ENCODE assay signal across 8 cellular contexts in genomic region chr17:31007695-31008373, GRCh38. TPM values are rescaled to one million over a fixed set of nuclear protein-coding genes. Genes with fewer than 3 reads are reported as not detected.
DNase-seq lines count a peak whose midpoint lies in the region; ATAC-seq and TF ChIP-seq lines count a peak whose summit lies in the region.

No MANE protein-coding gene starts in this region.

- no peaks in the 10 kb centered on the region for H3K79me2 ChIP-seq in GM23338 (replicated peaks; ENCODE audit: insufficient read depth)

- peak overlapping the region; percentile 93 for H3K4me3 Mint-ChIP-seq in GM23338
- H3K4me3 Mint-ChIP-seq in activated CD8-positive, alpha-beta T cell treated with anti-CD3 and anti-CD28 coated beads, Interleukin-2, amount 10 ng/mL, durations not matched to agents 7 days and 5 days = peak overlapping the region; percentile 74

- H3K4me1 ChIP-seq in GM23338 (ENCODE audit: insufficient read depth) (peaks cover 6% of the 10 kb centered on the region), iPS DF 6.9 (ENCODE audit: control insufficient read depth, insufficient read depth, low read length) (0 out of 2 replicates have a peak, but pooled peaks cover 1% of the 10 kb centered on the region)

- H3K27ac Mint-ChIP-seq in GM23338 = no peak overlapping the region
- no peak overlapping the region for H3K27ac Mint-ChIP-seq in activated CD8-positive, alpha-beta T cell treated with anti-CD3 and anti-CD28 coated beads, Interleukin-2, amount 10 ng/mL, durations not matched to agents 7 days and 5 days

- no peaks in the 10 kb centered on the region for H3K9me2 ChIP-seq in GM23338 (ENCODE audit: insufficient read depth)

- POLR2A ChIA-PET in activated CD8-positive, alpha-beta T cell treated with anti-CD3 and anti-CD28 coated beads, Interleukin-2, amount 10 ng/mL, durations not matched to agents 7 days and 5 days (lab: Charles Lee) = interaction anchor here (0.7 kb wide), 1 partner anchor 521 kb away, joined by 4 read pairs; no protein-coding TSS in a partner anchor

- ATAC-seq in GM23338 = no peak
- ATAC-seq in activated CD8-positive, alpha-beta T cell treated with anti-CD3 and anti-CD28 coated beads, Interleukin-2, amount 10 ng/mL, durations not matched to agents 7 days and 5 days = no peak
- ATAC-seq in left lobe of liver = no peak
- ATAC-seq in GM21528 (IDR thresholded peaks at IDR 0.05; ENCODE audit: low FRiP score, unreplicated experiment) = no peak

- H3K4me2 ChIP-seq in GM23338 = peak overlapping the region; percentile 89

- H3K4me3 ChIP-seq in GM23338 (peak overlapping the region; percentile 83), iPS DF 6.9 (ENCODE audit: low read length) (peak overlapping the region; percentile 76; the same call in 1 of the 2 replicates), skin epidermis (peak overlapping the region; percentile 49 to 82 (median 66))

- CTCF ChIA-PET in activated CD8-positive, alpha-beta T cell treated with anti-CD3 and anti-CD28 coated beads, Interleukin-2, amount 10 ng/mL, durations not matched to agents 7 days and 5 days (lab: Charles Lee) = interaction anchor here (1.0 kb wide), 2 partner anchors 57 to 209 kb away, joined by 3 to 5 read pairs; no protein-coding TSS in a partner anchor

- no peaks in the 10 kb centered on the region for H4K20me1 ChIP-seq in GM23338 (replicated peaks; ENCODE audit: insufficient read depth)

- H3F3A ChIP-seq in GM23338 (replicated peaks; ENCODE audit: low read depth) = 0 out of 2 replicates have a peak, but pooled peaks cover 2% of the 10 kb centered on the region

- DNase-seq in GM23338 (ENCODE audit: low spot score) (no peak), iPS DF 6.9 (ENCODE audit: low read depth, low spot score) (no peak), NCI-H748 (lab: John Stamatoyannopoulos, UW; ENCODE audit: unreplicated experiment) (no peak), left lobe of liver (ENCODE audit: low spot score) (no peak), NOMO-1 treated with dmso at 0.1 percent for 144 hours (lab: John Stamatoyannopoulos, UW; ENCODE audit: unreplicated experiment) (no peak)
- DNase-seq in activated CD8-positive, alpha-beta T cell treated with anti-CD3 and anti-CD28 coated beads, Interleukin-2, amount 10 ng/mL, durations not matched to agents 7 days and 5 days = no peak

- no CpG with 5 or more reads among the region's 9 CpGs for WGBS in iPS DF 6.9 (ENCODE audit: insufficient coverage, insufficient read length)

- H3K4me1 Mint-ChIP-seq in GM23338 = peaks cover 15% of the 10 kb centered on the region
- H3K4me1 Mint-ChIP-seq in activated CD8-positive, alpha-beta T cell treated with anti-CD3 and anti-CD28 coated beads, Interleukin-2, amount 10 ng/mL, durations not matched to agents 7 days and 5 days (ENCODE audit: low read depth) = peaks cover 13% of the 10 kb centered on the region

- no peak overlapping the region for H3K27ac ChIP-seq in GM23338 (ENCODE audit: low read depth)
- H3K27ac ChIP-seq in iPS DF 6.9 (ENCODE audit: low read length) = no peak overlapping the region
- H3K27ac ChIP-seq in skin epidermis = peak overlapping the region in 20 of 21 experiments; percentile 40 to 92 (median 80)

- peaks cover 27% of the 10 kb centered on the region for H3K27me3 Mint-ChIP-seq in GM23338 (ENCODE audit: insufficient read depth, low read depth, poor library complexity)
- H3K27me3 Mint-ChIP-seq in activated CD8-positive, alpha-beta T cell treated with anti-CD3 and anti-CD28 coated beads, Interleukin-2, amount 10 ng/mL, durations not matched to agents 7 days and 5 days (ENCODE audit: low read depth) = peaks cover 16% of the 10 kb centered on the region

- TF ChIP-seq CTCF in GM23338 (conservative IDR thresholded peaks at IDR 0.05; ENCODE audit: low read depth in 2 of 2) = no peak

- H3K36me3 ChIP-seq in GM23338 (ENCODE audit: insufficient read depth) (no peaks in the 10 kb centered on the region), iPS DF 6.9 (ENCODE audit: control insufficient read depth, insufficient read depth, low read length) (no peaks in the 10 kb centered on the region)

- peaks cover 42% of the 10 kb centered on the region for H3K27me3 ChIP-seq in GM23338 (ENCODE audit: insufficient read depth)
- H3K27me3 ChIP-seq in iPS DF 6.9 (ENCODE audit: control insufficient read depth, insufficient read depth, low read length) = no peaks in the 10 kb centered on the region

- no peaks in the 10 kb centered on the region for H3K36me3 Mint-ChIP-seq in GM23338 (ENCODE audit: low read depth)
- H3K36me3 Mint-ChIP-seq in activated CD8-positive, alpha-beta T cell treated with anti-CD3 and anti-CD28 coated beads, Interleukin-2, amount 10 ng/mL, durations not matched to agents 7 days and 5 days (ENCODE audit: low read depth) = no peaks in the 10 kb centered on the region

- peaks cover 2% of the 10 kb centered on the region; the same call in 2 of the 3 replicates for H3K9me3 Mint-ChIP-seq in GM23338
- no peaks in the 10 kb centered on the region for H3K9me3 Mint-ChIP-seq in activated CD8-positive, alpha-beta T cell treated with anti-CD3 and anti-CD28 coated beads, Interleukin-2, amount 10 ng/mL, durations not matched to agents 7 days and 5 days (ENCODE audit: insufficient read depth)

- peak overlapping the region; percentile 94 for H2AFZ ChIP-seq in GM23338

- no peaks in the 10 kb centered on the region for H3K9me3 ChIP-seq in iPS DF 6.9 (ENCODE audit: control insufficient read depth, insufficient read depth, low read length)

TF ChIP-seq in GM23338, 12 proteins besides CTCF, POLR2A, EP300 and RAD21:
- no peak for TF ChIP-seq STAT1 (IDR thresholded peaks at IDR 0.05; ENCODE audit: unreplicated experiment)
- no peak for TF ChIP-seq EZH2phosphoT487 (IDR thresholded peaks at IDR 0.05; ENCODE audit: unreplicated experiment)
- TF ChIP-seq REST (IDR thresholded peaks at IDR 0.05; ENCODE audit: unreplicated experiment) = no peak
- TF ChIP-seq EZH2 (IDR thresholded peaks at IDR 0.05; ENCODE audit: low read depth, unreplicated experiment) = no peak
- TF ChIP-seq NANOG (IDR thresholded peaks at IDR 0.05; ENCODE audit: borderline replicate concordance) = no peak
- TF ChIP-seq CREB1 (CRISPR knock-in tag; IDR thresholded peaks at IDR 0.05; ENCODE audit: low read depth) = no peak
- TF ChIP-seq JUNB (IDR thresholded peaks at IDR 0.05; ENCODE audit: unreplicated experiment) = no peak
- no peak for TF ChIP-seq ETS1 (IDR thresholded peaks at IDR 0.05)
- no peak for TF ChIP-seq POLR2AphosphoS5 (IDR thresholded peaks at IDR 0.05; ENCODE audit: low read depth)
- TF ChIP-seq ZNF331 (CRISPR knock-in tag; IDR thresholded peaks at IDR 0.05; ENCODE audit: low read depth) = no peak

RNA-seq across cellular contexts. Expression of gene RNF135, which starts 37.0 kb away (rescaled TPM):
- total RNA-seq in GM23338 (2014; rRNA removed; shearing (Covaris generic)) = 3.7 and 9.4 TPM in 2 replicates
- 6.8 and 9.8 TPM in 2 replicates for polyA plus RNA-seq in GM23338 (2016; fragmentation: Nextera tagmentation; extraction: Ambion mirVana)
- total RNA-seq in activated CD8-positive, alpha-beta T cell treated with anti-CD3 and anti-CD28 coated beads, Interleukin-2, amount 10 ng/mL, durations not matched to agents 7 days and 5 days = 1 to 10 TPM; 5.4 to 7.2 TPM
- total RNA-seq in left lobe of liver = 4.7 TPM

Comparison
In these comparisons a context has a peak if more than half of its experiments do, and no peak if none do; other contexts are left out.
1. H3K27ac ChIP-seq: peak in skin epidermis (20 of 21); none in GM23338 (single experiment) and iPS DF 6.9 (single experiment).
2. Peak in every context shown above with its lines, with median percentiles within 50 percentile points of each other: H3K4me3 ChIP-seq.